ENCODE assay signal across 26 cellular contexts in genomic region chr12:9325513-9325912, GRCh38.
"Had no signal": no experiment of that assay in that cellular context is flagged by ENCODE, and none has a peak within 500 bp of the region (broad histone marks: within the 10 kb centered on the region; RNA-seq: fewer than 3 reads in every experiment).

No MANE protein-coding gene starts in this region.

- H3K4me1 ChIP-seq: colonic mucosa, esophagus squamous epithelium, heart right ventricle, prostate gland, right atrium auricular region, sigmoid colon, stomach, thyroid gland had no signal

- H3K27ac ChIP-seq: colonic mucosa, esophagus squamous epithelium, heart right ventricle, prostate gland, right atrium auricular region, sigmoid colon, stomach, thyroid gland had no signal

- ATAC-seq: left cardiac atrium; left ventricle myocardium superior; naive thymus-derived CD8-positive, alpha-beta T cell; stimulated activated effector memory CD8-positive, alpha-beta T cell treated with anti-CD3 and anti-CD28 coated beads, Interleukin-12 subunit alpha, Interleukin-12 subunit beta, amount 100 ng/mL, for 72 hours had no signal

- H3K4me1 Mint-ChIP-seq: neural crest cell had no signal

- H3K27me3 Mint-ChIP-seq: central memory CD8-positive, alpha-beta T cell; naive thymus-derived CD8-positive, alpha-beta T cell had no signal

- H3K27ac Mint-ChIP-seq: stimulated activated effector memory CD8-positive, alpha-beta T cell treated with anti-CD3 and anti-CD28 coated beads, Interleukin-12 subunit alpha, Interleukin-12 subunit beta, amount 100 ng/mL, for 72 hours had no signal

- DNase-seq: colonic mucosa; dermis blood vessel endothelial cell; effector memory CD4-positive, alpha-beta T cell; erythroblast; esophagus squamous epithelium; foreskin melanocyte; glutamatergic neuron; heart right ventricle; hippocampal formation; left cardiac atrium; left ventricle myocardium superior; mesendoderm; midbrain; naive thymus-derived CD8-positive, alpha-beta T cell; sigmoid colon; stimulated activated CD4-positive, alpha-beta T cell treated with anti-CD3 and anti-CD28 coated beads, Interleukin-2, amount 100 ng/mL, for 24 hours; stimulated activated CD4-positive, alpha-beta T cell treated with anti-CD3 and anti-CD28 coated beads, Interleukin-4, amount 100 ng/mL, for 24 hours; stimulated activated naive CD4-positive, alpha-beta T cell treated with Interleukin-2 at 50 U/mL for 16 hours; stomach; thyroid gland; trophoblast cell had no signal

- H3K4me3 Mint-ChIP-seq: central memory CD8-positive, alpha-beta T cell; naive thymus-derived CD8-positive, alpha-beta T cell; neural crest cell; stimulated activated effector memory CD8-positive, alpha-beta T cell treated with anti-CD3 and anti-CD28 coated beads, Interleukin-12 subunit alpha, Interleukin-12 subunit beta, amount 100 ng/mL, for 72 hours had no signal

- H3K9me3 Mint-ChIP-seq: central memory CD8-positive, alpha-beta T cell; naive thymus-derived CD8-positive, alpha-beta T cell; stimulated activated effector memory CD8-positive, alpha-beta T cell treated with anti-CD3 and anti-CD28 coated beads, Interleukin-12 subunit alpha, Interleukin-12 subunit beta, amount 100 ng/mL, for 72 hours had no signal

- H3K4me3 ChIP-seq: colonic mucosa, prostate gland, right atrium auricular region, sigmoid colon, stomach, thyroid gland had no signal

- H3K36me3 ChIP-seq: colonic mucosa, esophagus squamous epithelium, heart right ventricle, prostate gland, right atrium auricular region, sigmoid colon, stomach, thyroid gland had no signal

- H3K27me3 ChIP-seq: colonic mucosa, esophagus squamous epithelium, heart right ventricle, right atrium auricular region, sigmoid colon, stomach, thyroid gland had no signal

- H3K36me3 Mint-ChIP-seq: naive thymus-derived CD8-positive, alpha-beta T cell; stimulated activated effector memory CD8-positive, alpha-beta T cell treated with anti-CD3 and anti-CD28 coated beads, Interleukin-12 subunit alpha, Interleukin-12 subunit beta, amount 100 ng/mL, for 72 hours had no signal

- H3K9me3 ChIP-seq: colonic mucosa, esophagus squamous epithelium, heart right ventricle, prostate gland, right atrium auricular region, sigmoid colon, stomach, thyroid gland had no signal
